In the genomic region with DNA sequence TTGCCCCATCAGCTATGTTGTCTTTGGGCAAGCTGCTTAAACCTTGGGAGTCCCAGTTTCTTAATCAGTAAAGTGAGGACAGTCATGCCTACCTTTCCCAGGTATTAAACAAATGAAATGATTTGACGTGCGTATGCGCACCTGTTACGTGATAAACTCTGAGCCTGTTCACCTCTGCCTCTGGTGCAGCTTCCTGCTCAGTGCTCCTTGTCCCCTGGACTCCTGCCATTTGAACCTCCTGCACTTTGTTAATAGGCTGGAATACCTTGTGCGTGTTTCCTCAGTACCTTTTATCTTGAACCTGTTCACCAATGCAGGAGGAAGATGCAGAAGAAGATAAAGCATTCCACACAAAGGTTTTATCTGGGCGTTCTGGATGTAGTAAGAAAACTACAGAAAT, we compare ENCODE assay signal across 19 cellular contexts.
DNase-seq lines count a peak whose midpoint lies in the region; ATAC-seq and TF ChIP-seq lines count a peak whose summit lies in the region.
"Had no signal": no experiment of that assay in that cellular context is flagged by ENCODE, and none has a peak within 500 bp of the region (broad histone marks: within the 10 kb centered on the region; RNA-seq: fewer than 3 reads in every experiment).

No MANE protein-coding gene starts in this region.

- H3K9me2 ChIP-seq in PC-3 (replicated peaks; ENCODE audit: low read length): no peaks in the 10 kb centered on the region

- POLR2A ChIA-PET in PC-3 (lab: Charles Lee; ENCODE audit: unreplicated experiment): no interaction called here
- POLR2A ChIA-PET in CD8-positive, alpha-beta T cell (lab: Charles Lee): no interaction called here

- H3K4me1 Mint-ChIP-seq in CD8-positive, alpha-beta T cell (ENCODE audit: low read depth): no peaks in the 10 kb centered on the region
- H3K4me1 Mint-ChIP-seq: B cell; CD4-positive, CD25-positive, alpha-beta regulatory T cell; CD8-positive, alpha-beta memory T cell had no signal

- DNase-seq in HT-29 (ENCODE audit: low spot score) (peak; percentile 22), Peyer's patch (peak in 2 of 3 donors; percentile 60 to 83), mucosa of descending colon (peak in 1 of 3 donors; percentile 85), ureter (ENCODE audit: low spot score) (no peak), PC-3 (no peak), KG1 (lab: John Stamatoyannopoulos, UW) (no peak)
- no peak for DNase-seq in CD8-positive, alpha-beta T cell
- DNase-seq: CD4-positive, CD25-positive, alpha-beta regulatory T cell; CD8-positive, alpha-beta memory T cell; DMS 273 treated with DMSO at 0.1 percent for 48 hours; DMS79 treated with DMSO at 0.1 percent for 48 hours; GOT3; HFFc6 had no signal

- TF ChIP-seq CTCF in Peyer's patch (IDR thresholded peaks at IDR 0.05) (peak in 2 of 6 experiments; percentile 6 to 20), mucosa of descending colon (IDR thresholded peaks at IDR 0.05) (no peak), parathyroid adenoma (IDR thresholded peaks at IDR 0.05) (no peak), PC-3 (conservative IDR thresholded peaks at IDR 0.05; ENCODE audit: low read depth, low read length) (no peak)
- no peak for TF ChIP-seq CTCF in CD8-positive, alpha-beta T cell (IDR thresholded peaks at IDR 0.05)

- H3K9ac ChIP-seq in parathyroid adenoma (no peak overlapping the region), PC-3 (ENCODE audit: low read length) (no peak overlapping the region)
- H3K9ac ChIP-seq: BLaER1 had no signal

- no peak for TF ChIP-seq POLR2A in Peyer's patch (IDR thresholded peaks at IDR 0.05)

- peak overlapping the region; percentile 63 for H3K4me2 ChIP-seq in parathyroid adenoma (ENCODE audit: low read length)
- H3K4me2 ChIP-seq in PC-3 (ENCODE audit: low read length): no peak overlapping the region
- H3K4me2 ChIP-seq: BLaER1 had no signal

- H3K27ac Mint-ChIP-seq in CD8-positive, alpha-beta T cell: no peak overlapping the region
- H3K27ac Mint-ChIP-seq: B cell; CD4-positive, CD25-positive, alpha-beta regulatory T cell; CD8-positive, alpha-beta memory T cell; HFFc6 had no signal

- ATAC-seq in mucosa of descending colon (peak; percentile 97), PC-3 (no peak)
- no peak for ATAC-seq in CD8-positive, alpha-beta T cell

- no peaks in the 10 kb centered on the region for H3K9me3 Mint-ChIP-seq in CD8-positive, alpha-beta T cell
- H3K9me3 Mint-ChIP-seq: CD4-positive, CD25-positive, alpha-beta regulatory T cell; CD8-positive, alpha-beta memory T cell; HFFc6 had no signal

- intact Hi-C loops in mucosa of descending colon (cut with DNase I, micrococcal nuclease): no loop called here
- intact Hi-C loops in PC-3 (cut with micrococcal nuclease): no loop called here
- intact Hi-C loops in CD8-positive, alpha-beta T cell (cut with DNase I, micrococcal nuclease): no loop called here

- no peaks in the 10 kb centered on the region for H4K20me1 ChIP-seq in PC-3 (ENCODE audit: low read length)

- no TSS peak for BruUV-seq in PC-3 (replicated peaks; lab: Mats Ljungman, UMichigan)

- H3K9me3 ChIP-seq in Peyer's patch (no peaks in the 10 kb centered on the region), mucosa of descending colon (no peaks in the 10 kb centered on the region), parathyroid adenoma (ENCODE audit: control insufficient read depth, low read length) (no peaks in the 10 kb centered on the region), PC-3 (ENCODE audit: low read length) (no peaks in the 10 kb centered on the region)
- no peaks in the 10 kb centered on the region for H3K9me3 ChIP-seq in CD8-positive, alpha-beta T cell (ENCODE audit: low read length)
- H3K9me3 ChIP-seq: BLaER1, HAP-1 had no signal

- no peaks in the 10 kb centered on the region for H3K27me3 ChIP-seq in Peyer's patch
- no peaks in the 10 kb centered on the region for H3K27me3 ChIP-seq in parathyroid adenoma (ENCODE audit: control insufficient read depth, insufficient read depth, low read length)
- 0 out of 2 replicates have a peak, but pooled peaks cover 10% of the 10 kb centered on the region for H3K27me3 ChIP-seq in PC-3 (ENCODE audit: low read length)
- no peaks in the 10 kb centered on the region for H3K27me3 ChIP-seq in CD8-positive, alpha-beta T cell (ENCODE audit: insufficient read depth, low read length)
- H3K27me3 ChIP-seq: BLaER1 had no signal

- CTCF ChIA-PET in PC-3 (lab: Charles Lee): no interaction called here
- CTCF ChIA-PET in CD8-positive, alpha-beta T cell (lab: Charles Lee): interaction anchor here (1.5 kb wide), 1 partner anchor 9 kb away, joined by 3 read pairs; no protein-coding TSS in a partner anchor

- H3K79me2 ChIP-seq in parathyroid adenoma (no peaks in the 10 kb centered on the region), PC-3 (ENCODE audit: low read length) (no peaks in the 10 kb centered on the region)

- H3F3A ChIP-seq in PC-3 (ENCODE audit: low read length, unreplicated experiment): no peaks in the 10 kb centered on the region

- H3K27ac ChIP-seq in Peyer's patch (no peak overlapping the region), parathyroid adenoma (peak overlapping the region; percentile 95), PC-3 (ENCODE audit: low read length) (no peak overlapping the region)
- no peak overlapping the region for H3K27ac ChIP-seq in CD8-positive, alpha-beta T cell (ENCODE audit: low read depth, low read length)
- H3K27ac ChIP-seq: 22Rv1, BLaER1, C4-2B had no signal

- H2AFZ ChIP-seq in parathyroid adenoma (no peak overlapping the region), PC-3 (ENCODE audit: low read length) (no peak overlapping the region)

- peaks cover 4% of the 10 kb centered on the region for H3K27me3 Mint-ChIP-seq in CD8-positive, alpha-beta T cell (ENCODE audit: low read depth)
- H3K27me3 Mint-ChIP-seq: B cell had no signal

- no peak overlapping the region for H3K4me3 Mint-ChIP-seq in CD8-positive, alpha-beta T cell
- H3K4me3 Mint-ChIP-seq: B cell; CD4-positive, CD25-positive, alpha-beta regulatory T cell; CD8-positive, alpha-beta memory T cell; HFFc6 had no signal

- H3K36me3 ChIP-seq in Peyer's patch: no peaks in the 10 kb centered on the region
- no peaks in the 10 kb centered on the region for H3K36me3 ChIP-seq in mucosa of descending colon (ENCODE audit: low read depth)
- no peaks in the 10 kb centered on the region for H3K36me3 ChIP-seq in parathyroid adenoma (ENCODE audit: control insufficient read depth, insufficient read depth, low read length)
- no peaks in the 10 kb centered on the region for H3K36me3 ChIP-seq in PC-3 (ENCODE audit: low read depth, low read length)
- H3K36me3 ChIP-seq in CD8-positive, alpha-beta T cell (ENCODE audit: insufficient read depth, low read length): no peaks in the 10 kb centered on the region
- H3K36me3 ChIP-seq: BLaER1, HAP-1 had no signal

- H3K4me3 ChIP-seq in Peyer's patch (no peak overlapping the region), mucosa of descending colon (no peak overlapping the region), parathyroid adenoma (ENCODE audit: low read depth, low read length) (peak overlapping the region; percentile 17), PC-3 (ENCODE audit: low read length) (no peak overlapping the region)
- no peak overlapping the region for H3K4me3 ChIP-seq in CD8-positive, alpha-beta T cell (ENCODE audit: low read depth, low read length)
- H3K4me3 ChIP-seq: BLaER1, HAP-1 had no signal

- H3K4me1 ChIP-seq in Peyer's patch (peaks cover 0 to 3% (median 0%) of the 10 kb centered on the region in 4 donors), mucosa of descending colon (ENCODE audit: low read depth) (no peaks in the 10 kb centered on the region), parathyroid adenoma (peaks cover 20% of the 10 kb centered on the region), PC-3 (ENCODE audit: insufficient read depth, low read length) (no peaks in the 10 kb centered on the region)
- H3K4me1 ChIP-seq in CD8-positive, alpha-beta T cell (ENCODE audit: insufficient read depth, low read length): no peaks in the 10 kb centered on the region
- H3K4me1 ChIP-seq: HAP-1 had no signal

- H3K36me3 Mint-ChIP-seq in CD8-positive, alpha-beta T cell: no peaks in the 10 kb centered on the region
- H3K36me3 Mint-ChIP-seq: CD4-positive, CD25-positive, alpha-beta regulatory T cell; CD8-positive, alpha-beta memory T cell had no signal

Comparison
In these comparisons a context has a peak if more than half of its experiments do, and no peak if none do; other contexts are left out.
1. DNase-seq: peak in HT-29 (single experiment) and Peyer's patch (2 of 3); none in ureter (single experiment), PC-3 (single experiment), CD8-positive, alpha-beta T cell (0 of 7) and KG1 (single experiment).